24 cellular contexts compared by ENCODE assay signal in genomic region chr4:100099746-100100145, GRCh38.
"Had no signal": no experiment of that assay in that cellular context is flagged by ENCODE, and none has a peak within 500 bp of the region (broad histone marks: within the 10 kb centered on the region; RNA-seq: fewer than 3 reads in every experiment).

No MANE protein-coding gene starts in this region.

- H3K4me3 Mint-ChIP-seq: effector memory CD8-positive, alpha-beta T cell; memory B cell; nephron had no signal

- H3K36me3 Mint-ChIP-seq: memory B cell, naive B cell had no signal

- H3K27ac Mint-ChIP-seq: effector memory CD8-positive, alpha-beta T cell; memory B cell; nephron had no signal

- FAIRE-seq: kidney had no signal

- ATAC-seq: effector memory CD8-positive, alpha-beta T cell; gastrocnemius medialis; left cardiac atrium; lower lobe of right lung; psoas muscle; right lobe of liver had no signal

- DNase-seq: effector memory CD8-positive, alpha-beta T cell; gastrocnemius medialis; kidney; left cardiac atrium; left ventricle myocardium inferior; lower lobe of right lung; naive B cell; occipital lobe; psoas muscle; retina; right lobe of liver; spleen; stimulated activated CD4-positive, alpha-beta T cell treated with anti-CD3 and anti-CD28 coated beads, Interleukin-15, amount 100 ng/mL, for 24 hours; stimulated activated CD4-positive, alpha-beta T cell treated with anti-CD3 and anti-CD28 coated beads, Interleukin-1b, Interleukin-23, amount 100 ng/mL, for 48 hours; stimulated activated CD4-positive, alpha-beta T cell treated with anti-CD3 and anti-CD28 coated beads, Interleukin-4, amount 100 ng/mL, for 24 hours; stimulated activated naive CD4-positive, alpha-beta T cell; stomach; substantia nigra; trophoblast cell had no signal

- H2AFZ ChIP-seq: parathyroid adenoma had no signal

- H3K9me3 Mint-ChIP-seq: effector memory CD8-positive, alpha-beta T cell; memory B cell; naive B cell; nephron had no signal

- H3K4me3 ChIP-seq: esophagus muscularis mucosa, gastrocnemius medialis, left ventricle myocardium inferior, lower lobe of right lung, psoas muscle, right lobe of liver, spleen, stomach had no signal

- H3K4me1 ChIP-seq: lower lobe of right lung, parathyroid adenoma, right lobe of liver had no signal

- H3K27ac ChIP-seq: epithelial cell of prostate, esophagus muscularis mucosa, gastrocnemius medialis, left ventricle myocardium inferior, lower lobe of right lung, parathyroid adenoma, psoas muscle, right lobe of liver, spleen, stomach had no signal

- H3K9me3 ChIP-seq: esophagus muscularis mucosa, gastrocnemius medialis, left ventricle myocardium inferior, lower lobe of right lung, psoas muscle, right lobe of liver, spleen, stomach had no signal

- H3K27me3 ChIP-seq: esophagus muscularis mucosa, gastrocnemius medialis, right lobe of liver, spleen, stomach had no signal

- H3K36me3 ChIP-seq: esophagus muscularis mucosa, gastrocnemius medialis, left ventricle myocardium inferior, lower lobe of right lung, right lobe of liver, spleen, stomach had no signal

- H3K9ac ChIP-seq: parathyroid adenoma had no signal
